In genomic region chr4:121666091-121666679, GRCh38 we compare ENCODE assay signal across 1 cellular context.
TF ChIP-seq lines count a peak whose summit lies in the region.

No MANE protein-coding gene starts in this region.

TF ChIP-seq in endothelial cell of umbilical vein, 7 proteins besides CTCF, POLR2A, EP300 and RAD21:
- no peak for TF ChIP-seq EZH2 (IDR thresholded peaks at IDR 0.05; ENCODE audit: borderline replicate concordance, low read depth, low read length, severe bottlenecking)
- TF ChIP-seq MYC (IDR thresholded peaks at IDR 0.05; ENCODE audit: low read depth, low read length), result no peak
- TF ChIP-seq, protein P1, sequence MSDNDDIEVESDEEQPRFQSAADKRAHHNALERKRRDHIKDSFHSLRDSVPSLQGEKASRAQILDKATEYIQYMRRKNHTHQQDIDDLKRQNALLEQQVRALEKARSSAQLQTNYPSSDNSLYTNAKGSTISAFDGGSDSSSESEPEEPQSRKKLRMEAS (IDR thresholded peaks at IDR 0.05; ENCODE audit: insufficient read depth, insufficient read length), result no peak
- TF ChIP-seq GATA2 (IDR thresholded peaks at IDR 0.05; ENCODE audit: insufficient read depth, insufficient read length, low read depth, low read length), result no peak
- TF ChIP-seq JUN (IDR thresholded peaks at IDR 0.05; ENCODE audit: borderline replicate concordance, insufficient read depth, insufficient read length, low read depth), result no peak
- TF ChIP-seq FOS (IDR thresholded peaks at IDR 0.05; ENCODE audit: borderline replicate concordance, insufficient read depth, low read length), result no peak
- TF ChIP-seq POLR2AphosphoS5 (IDR thresholded peaks at IDR 0.05; ENCODE audit: insufficient read depth, low read depth, low read length), result no peak
TF ChIP-seq in endothelial cell of umbilical vein: peak in this region for 0.
